8 cellular contexts compared by ENCODE assay signal in the genomic region with DNA sequence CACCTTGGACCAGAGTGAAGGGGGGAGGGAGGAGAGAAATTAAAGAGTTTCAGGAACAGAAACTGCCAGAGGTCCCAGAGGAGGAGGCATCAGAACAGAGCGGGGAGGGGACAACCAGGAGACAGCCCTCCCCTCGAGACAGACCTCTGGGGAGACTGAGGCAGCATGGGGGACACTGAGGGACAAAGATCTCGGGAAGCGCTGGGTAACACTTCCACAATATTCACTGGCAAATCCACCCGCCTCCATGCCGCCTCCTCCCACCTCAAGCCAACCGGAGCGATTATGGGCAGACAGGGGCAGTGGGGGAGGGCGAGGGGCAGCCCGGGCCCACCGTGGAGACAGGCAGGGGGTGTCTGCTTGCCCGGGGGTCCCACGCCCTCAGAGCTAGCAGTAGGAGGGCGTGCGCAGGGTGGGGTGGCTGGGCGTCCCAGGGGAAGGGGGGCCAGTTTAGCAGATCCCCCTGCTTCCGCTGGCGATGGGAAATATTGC. TPM values are rescaled to one million over a fixed set of nuclear protein-coding genes. Genes with fewer than 3 reads are reported as not detected.
A peak's percentile ranks its signal among the peaks of the same experiment; 100 is the strongest.
DNase-seq lines count a peak whose midpoint lies in the region; ATAC-seq and TF ChIP-seq lines count a peak whose summit lies in the region.

No MANE protein-coding gene starts in this region.

- peaks cover 58% of the 10 kb centered on the region for H3K4me1 Mint-ChIP-seq in progenitor cell of endocrine pancreas (ENCODE audit: low read depth)

- H3K27ac Mint-ChIP-seq in progenitor cell of endocrine pancreas: peak overlapping the region; percentile 79

- H3K4me3 Mint-ChIP-seq in progenitor cell of endocrine pancreas (ENCODE audit: low read depth): peak overlapping the region; percentile 90

- H3K4me3 ChIP-seq in GM08714 (ENCODE audit: low read length) (peak overlapping the region; percentile 70), OCI-LY1 (ENCODE audit: low read depth, low read length, poor library complexity, severe bottlenecking) (peak overlapping the region; percentile 60), epithelial cell of proximal tubule (ENCODE audit: low read depth, low read length) (peak overlapping the region; percentile 99)

- H3K9me2 ChIP-seq in OCI-LY1 (ENCODE audit: low read depth, low read length): no peaks in the 10 kb centered on the region

- H3K36me3 Mint-ChIP-seq in progenitor cell of endocrine pancreas (ENCODE audit: insufficient read depth): no peaks in the 10 kb centered on the region

- H3K27me3 ChIP-seq in OCI-LY1 (ENCODE audit: insufficient read depth, low read length): peaks cover 5% of the 10 kb centered on the region; the same call in 1 of the 2 replicates

- TF ChIP-seq CTCF in OCI-LY1 (IDR thresholded peaks at IDR 0.05; ENCODE audit: low read length): no peak
- TF ChIP-seq CTCF in epithelial cell of proximal tubule (conservative IDR thresholded peaks at IDR 0.05; ENCODE audit: low read depth, low read length): no peak
- no peak for TF ChIP-seq CTCF in progenitor cell of endocrine pancreas (IDR thresholded peaks at IDR 0.05; ENCODE audit: unreplicated experiment)

- peaks cover 53% of the 10 kb centered on the region for H3K4me1 ChIP-seq in OCI-LY1 (ENCODE audit: insufficient read depth, low read length, severe bottlenecking)

- H3F3A ChIP-seq in OCI-LY1 (ENCODE audit: insufficient read depth, low read length): 0 out of 2 replicates have a peak, but pooled peaks cover 4% of the 10 kb centered on the region

- H4K20me1 ChIP-seq in OCI-LY1 (ENCODE audit: insufficient read depth, low read length): no peaks in the 10 kb centered on the region

- H3K27ac ChIP-seq in OCI-LY1 (ENCODE audit: low read depth, low read length, poor library complexity, severe bottlenecking): no peak overlapping the region

- H3K27me3 Mint-ChIP-seq in progenitor cell of endocrine pancreas: no peaks in the 10 kb centered on the region

- peak overlapping the region; percentile 19; the same call in 1 of the 2 replicates for H3K9ac ChIP-seq in OCI-LY1 (ENCODE audit: low read length)

- H3K9me3 Mint-ChIP-seq in progenitor cell of endocrine pancreas (ENCODE audit: low read depth): no peaks in the 10 kb centered on the region

- no peaks in the 10 kb centered on the region for H3K79me2 ChIP-seq in OCI-LY1 (ENCODE audit: insufficient read depth, low read length)

- H3K4me2 ChIP-seq in OCI-LY1 (ENCODE audit: low read length): peak overlapping the region; percentile 67

- H2AFZ ChIP-seq in OCI-LY1 (ENCODE audit: low read length): no peak overlapping the region

- DNase-seq in epithelial cell of proximal tubule (ENCODE audit: low read depth) (no peak), progenitor cell of endocrine pancreas (ENCODE audit: low spot score, unreplicated experiment) (no peak), hippocampal formation (lab: John Stamatoyannopoulos, UW) (no peak), NCI-H128 (lab: John Stamatoyannopoulos, UW; ENCODE audit: unreplicated experiment) (no peak), NCI-H1694 treated with DMSO at 0.1 percent for 48 hours (lab: John Stamatoyannopoulos, UW) (no peak)

- no peaks in the 10 kb centered on the region for H3K9me3 ChIP-seq in OCI-LY1 (ENCODE audit: low read length)

- no peaks in the 10 kb centered on the region for H3K36me3 ChIP-seq in OCI-LY1 (ENCODE audit: insufficient read depth, low read length)

- ATAC-seq in HG03442 (IDR thresholded peaks at IDR 0.05; ENCODE audit: unreplicated experiment): no peak

RNA-seq across cellular contexts. Expression of gene PCGF2, which starts 1.2 kb away (rescaled TPM):
- 6.1 and 7.6 TPM in 2 replicates for total RNA-seq in epithelial cell of proximal tubule
- 109 and 112 TPM in 2 replicates for total RNA-seq in progenitor cell of endocrine pancreas

RNA-seq across cellular contexts. Expression of gene PSMB3, which starts 5.6 kb away (rescaled TPM):
- 311 and 436 TPM in 2 replicates for total RNA-seq in epithelial cell of proximal tubule
- 134 and 138 TPM in 2 replicates for total RNA-seq in progenitor cell of endocrine pancreas

RNA-seq across cellular contexts. Expression of gene CISD3, which starts 16.8 kb away (rescaled TPM):
- total RNA-seq in epithelial cell of proximal tubule (9.4 and 19.3 TPM in 2 replicates), progenitor cell of endocrine pancreas (5.1 and 5.9 TPM in 2 replicates)

RNA-seq across cellular contexts. Expression of gene MLLT6, which starts 41.9 kb away (rescaled TPM):
- total RNA-seq in epithelial cell of proximal tubule (25.0 and 34.2 TPM in 2 replicates), progenitor cell of endocrine pancreas (147 and 155 TPM in 2 replicates)

RNA-seq across cellular contexts. Expression of gene PIP4K2B, which starts 52.4 kb away (rescaled TPM):
- total RNA-seq in epithelial cell of proximal tubule (20.9 and 39.0 TPM in 2 replicates), progenitor cell of endocrine pancreas (66.8 and 77.8 TPM in 2 replicates)

Comparison
In these comparisons a context has a peak if more than half of its experiments do, and no peak if none do; other contexts are left out.
1. RNA of gene PCGF2, which starts 1.2 kb away (total RNA-seq): 109 to 112 TPM in progenitor cell of endocrine pancreas; 6.1 to 7.6 TPM in epithelial cell of proximal tubule; every median in the first group is over 10 times any median in the second.
2. Peak in every context shown above with its lines, with median percentiles within 50 percentile points of each other: H3K4me3 ChIP-seq.